Comparison of ENCODE assay signal across 33 cellular contexts in the genomic region with DNA sequence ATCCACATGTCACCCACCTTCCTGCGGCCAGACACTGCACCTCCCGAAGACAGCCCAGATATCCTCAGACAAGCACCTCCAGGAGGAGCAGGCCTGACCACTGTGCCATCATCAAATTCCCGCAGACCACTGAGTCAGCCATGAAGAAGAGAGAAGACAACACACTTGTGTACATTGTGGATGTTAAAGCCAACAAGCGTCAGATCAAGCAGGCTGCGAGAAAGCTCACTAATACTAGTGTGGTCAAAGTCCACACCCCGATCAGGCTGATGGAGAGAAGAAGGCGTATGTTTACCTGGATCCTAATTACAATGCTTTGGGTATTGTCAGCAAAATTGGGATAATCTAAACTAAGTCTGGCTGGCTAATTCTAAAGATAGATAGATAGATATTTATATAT. TPM values are rescaled to one million over a fixed set of nuclear protein-coding genes. Genes with fewer than 3 reads are reported as not detected.
"Had no signal": no experiment of that assay in that cellular context is flagged by ENCODE, and none has a peak within 500 bp of the region (broad histone marks: within the 10 kb centered on the region; RNA-seq: fewer than 3 reads in every experiment).

No MANE protein-coding gene starts in this region.

- ATAC-seq: activated CD8-positive, alpha-beta T cell treated with anti-CD3 and anti-CD28 coated beads for 36 hours; activated naive CD8-positive, alpha-beta T cell treated with anti-CD3 and anti-CD28 coated beads, Interleukin-2, amount 50 U/mL, for 24 hours; activated T-cell treated with anti-CD3 and anti-CD28 coated beads, Interleukin-2, amount 50 U/mL, for 4 hours; activated T-cell treated with anti-CD3 and anti-CD28 coated beads, Interleukin-2, amount 50 U/mL, for 72 hours had no signal

- H3K27me3 ChIP-seq: ascending aorta, cardiac muscle cell had no signal

- DNase-seq: activated B cell treated with CpG ODN at 0.5 μM for 24 hours; activated CD4-positive, alpha-beta memory T cell treated with anti-CD3 and anti-CD28 coated beads for 36 hours; activated CD4-positive, alpha-beta T cell treated with anti-CD3 and anti-CD28 coated beads for 4 hours; activated CD4-positive, alpha-beta T cell treated with anti-CD3 and anti-CD28 coated beads, Interleukin-2, amount 10 ng/mL, durations not matched to agents 24 days and 14 days; activated CD4-positive, alpha-beta T cell treated with anti-CD3 and anti-CD28 coated beads, Interleukin-2, amount 50 U/mL, for 1 hour; activated CD4-positive, alpha-beta T cell treated with anti-CD3 and anti-CD28 coated beads, Interleukin-2, amount 50 U/mL, for 4 hours; activated CD4-positive, CD25-positive, alpha-beta regulatory T cell treated with anti-CD3 and anti-CD28 coated beads, Interleukin-2, amount 50 U/mL, for 72 hours; activated CD8-positive, alpha-beta memory T cell treated with anti-CD3 and anti-CD28 coated beads, Interleukin-2, amount 50 U/mL, for 4 hours; activated CD8-positive, alpha-beta T cell treated with anti-CD3 and anti-CD28 coated beads for 36 hours; activated effector memory CD4-positive, alpha-beta T cell treated with Interleukin-2 at 50 U/mL for 16 hours; activated gamma-delta T cell; activated naive CD4-positive, alpha-beta T cell treated with anti-CD3 and anti-CD28 coated beads, Interleukin-2, amount 10 ng/mL, durations not matched to agents 7 days and 5 days; activated naive CD4-positive, alpha-beta T cell treated with Interleukin-2 at 50 U/mL for 16 hours; activated naive CD8-positive, alpha-beta T cell treated with anti-CD3 and anti-CD28 coated beads, Interleukin-2, amount 10 ng/mL, durations not matched to agents 7 days and 5 days; activated naive CD8-positive, alpha-beta T cell treated with anti-CD3 and anti-CD28 coated beads, Interleukin-2, amount 50 U/mL, for 24 hours; activated T-cell treated with anti-CD3 and anti-CD28 coated beads for 4 hours; activated T-cell treated with anti-CD3 and anti-CD28 coated beads, Interleukin-2, amount 50 U/mL, for 1 hour; activated T-cell treated with anti-CD3 and anti-CD28 coated beads, Interleukin-2, amount 50 U/mL, for 4 hours; activated T-cell treated with anti-CD3 and anti-CD28 coated beads, Interleukin-2, amount 50 U/mL, for 72 hours; amygdala; anterior cingulate cortex; T-helper 2 cell; T-helper 9 cell had no signal

- H3K27ac ChIP-seq: ascending aorta, cardiac muscle cell, VCaP had no signal

- H3K9me3 ChIP-seq: ascending aorta had no signal

- H3K36me3 ChIP-seq: ascending aorta, cardiac muscle cell had no signal

- H3K4me1 ChIP-seq: ascending aorta had no signal

- H3K4me3 ChIP-seq: ascending aorta, cardiac muscle cell had no signal

- FAIRE-seq: bronchial epithelial cell, TTC549 had no signal

RNA-seq across cellular contexts. Expression of a gene that starts 41.4 kb away (rescaled TPM):
- total RNA-seq: activated B cell treated with CpG ODN at 0.5 μM for 24 hours; activated CD4-positive, alpha-beta memory T cell treated with anti-CD3 and anti-CD28 coated beads for 36 hours; activated CD4-positive, alpha-beta T cell treated with anti-CD3 and anti-CD28 coated beads, Interleukin-2, amount 10 ng/mL, durations not matched to agents 24 days and 14 days; activated CD8-positive, alpha-beta memory T cell treated with anti-CD3 and anti-CD28 coated beads for 36 hours; activated CD8-positive, alpha-beta T cell treated with anti-CD3 and anti-CD28 coated beads for 36 hours; activated naive CD8-positive, alpha-beta T cell treated with anti-CD3 and anti-CD28 coated beads, Interleukin-2, amount 10 ng/mL, durations not matched to agents 7 days and 5 days; activated T-cell treated with anti-CD3 and anti-CD28 coated beads, Interleukin-2, amount 50 U/mL, for 4 hours; activated T-cell treated with anti-CD3 and anti-CD28 coated beads, Interleukin-2, amount 50 U/mL, for 72 hours; activated T-helper 2 cell treated with anti-CD3 and anti-CD28 coated beads, Interferon-gamma antibody, Interleukin-2, Interleukin-4, amounts not matched to agents 10 μg/mL and 5 μg/mL and 100 μg/mL, durations not matched to agents 14 hours and 24 hours and 36 hours; ascending aorta; bronchial epithelial cell; cardiac muscle cell; cerebellum; T-helper 1 cell treated with Interleukin-12 subunit alpha and Interleukin-12 subunit beta and Interleukin-4 antibody, amounts not matched to agents 30 ng/mL and 1 ng/mL, for 36 hours had no signal
- polyA plus RNA-seq: adipose tissue, cardiac muscle cell had no signal
